In genomic region chr1:202811296-202812175, GRCh38 we compare ENCODE assay signal across 1 cellular context.
TF ChIP-seq lines count a peak whose summit lies in the region.

No MANE protein-coding gene starts in this region.

TF ChIP-seq in HepG2, 621 proteins besides CTCF, POLR2A, EP300 and RAD21 (continued from another document):
- TF ChIP-seq ZBTB44 (CRISPR knock-in tag; IDR thresholded peaks at IDR 0.05) (no peak), ZNF430 (CRISPR knock-in tag; IDR thresholded peaks at IDR 0.05) (0 out of 2 replicates have a peak, but pooled peaks have one; percentile 30), RBFOX2 (IDR thresholded peaks at IDR 0.05; ENCODE audit: low read depth, low read length) (peak; percentile 46; the same call in 1 of the 2 replicates), RBM39 (IDR thresholded peaks at IDR 0.05; ENCODE audit: low read depth, low read length, poor library complexity, severe bottlenecking) (no peak), ZNF879 (CRISPR knock-in tag; IDR thresholded peaks at IDR 0.05) (no peak), ZNF773 (CRISPR knock-in tag; IDR thresholded peaks at IDR 0.05; ENCODE audit: borderline replicate concordance) (no peak), FOXC1 (CRISPR knock-in tag; IDR thresholded peaks at IDR 0.05; ENCODE audit: borderline replicate concordance) (0 out of 2 replicates have a peak, but pooled peaks have one; percentile 20), EZH2 (conservative IDR thresholded peaks at IDR 0.05; ENCODE audit: low read depth, low read length) (no peak), ZNF138 (CRISPR knock-in tag; IDR thresholded peaks at IDR 0.05; ENCODE audit: low read depth) (no peak), IKZF1 (IDR thresholded peaks at IDR 0.05) (no peak), GFI1 (CRISPR knock-in tag; IDR thresholded peaks at IDR 0.05; ENCODE audit: borderline replicate concordance) (peak; percentile 35; the same call in 1 of the 2 replicates), ZMYM4 (CRISPR knock-in tag; IDR thresholded peaks at IDR 0.05) (no peak), TAF1 (CRISPR knock-in tag; IDR thresholded peaks at IDR 0.05) (no peak), HNF1B (CRISPR knock-in tag; IDR thresholded peaks at IDR 0.05) (0 out of 2 replicates have a peak, but pooled peaks have one; percentile 5), ZNF580 (CRISPR knock-in tag; IDR thresholded peaks at IDR 0.05; ENCODE audit: borderline replicate concordance, low read depth) (no peak), PAX8 (CRISPR knock-in tag; IDR thresholded peaks at IDR 0.05; ENCODE audit: borderline replicate concordance) (no peak; the same call in 1 of the 2 replicates), ZNF800 (CRISPR knock-in tag; IDR thresholded peaks at IDR 0.05) (no peak), LCORL (IDR thresholded peaks at IDR 0.05) (no peak), LCORL (CRISPR knock-in tag; IDR thresholded peaks at IDR 0.05) (no peak)
- TF ChIP-seq, protein P1, sequence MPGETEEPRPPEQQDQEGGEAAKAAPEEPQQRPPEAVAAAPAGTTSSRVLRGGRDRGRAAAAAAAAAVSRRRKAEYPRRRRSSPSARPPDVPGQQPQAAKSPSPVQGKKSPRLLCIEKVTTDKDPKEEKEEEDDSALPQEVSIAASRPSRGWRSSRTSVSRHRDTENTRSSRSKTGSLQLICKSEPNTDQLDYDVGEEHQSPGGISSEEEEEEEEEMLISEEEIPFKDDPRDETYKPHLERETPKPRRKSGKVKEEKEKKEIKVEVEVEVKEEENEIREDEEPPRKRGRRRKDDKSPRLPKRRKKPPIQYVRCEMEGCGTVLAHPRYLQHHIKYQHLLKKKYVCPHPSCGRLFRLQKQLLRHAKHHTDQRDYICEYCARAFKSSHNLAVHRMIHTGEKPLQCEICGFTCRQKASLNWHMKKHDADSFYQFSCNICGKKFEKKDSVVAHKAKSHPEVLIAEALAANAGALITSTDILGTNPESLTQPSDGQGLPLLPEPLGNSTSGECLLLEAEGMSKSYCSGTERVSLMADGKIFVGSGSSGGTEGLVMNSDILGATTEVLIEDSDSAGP (CRISPR knock-in tag; IDR thresholded peaks at IDR 0.05; ENCODE audit: borderline replicate concordance) = peak; percentile 9; the same call in 1 of the 2 replicates
- TF ChIP-seq, protein P2, sequence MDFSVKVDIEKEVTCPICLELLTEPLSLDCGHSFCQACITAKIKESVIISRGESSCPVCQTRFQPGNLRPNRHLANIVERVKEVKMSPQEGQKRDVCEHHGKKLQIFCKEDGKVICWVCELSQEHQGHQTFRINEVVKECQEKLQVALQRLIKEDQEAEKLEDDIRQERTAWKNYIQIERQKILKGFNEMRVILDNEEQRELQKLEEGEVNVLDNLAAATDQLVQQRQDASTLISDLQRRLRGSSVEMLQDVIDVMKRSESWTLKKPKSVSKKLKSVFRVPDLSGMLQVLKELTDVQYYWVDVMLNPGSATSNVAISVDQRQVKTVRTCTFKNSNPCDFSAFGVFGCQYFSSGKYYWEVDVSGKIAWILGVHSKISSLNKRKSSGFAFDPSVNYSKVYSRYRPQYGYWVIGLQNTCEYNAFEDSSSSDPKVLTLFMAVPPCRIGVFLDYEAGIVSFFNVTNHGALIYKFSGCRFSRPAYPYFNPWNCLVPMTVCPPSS (IDR thresholded peaks at IDR 0.05) = no peak
TF ChIP-seq in HepG2: peak in this region for 88.
